ENCODE assay signal across 9 cellular contexts in genomic region chr9:3848445-3849114, GRCh38.
A peak's percentile ranks its signal among the peaks of the same experiment; 100 is the strongest.
DNase-seq lines count a peak whose midpoint lies in the region; ATAC-seq and TF ChIP-seq lines count a peak whose summit lies in the region.
"Had no signal": no experiment of that assay in that cellular context is flagged by ENCODE, and none has a peak within 500 bp of the region (broad histone marks: within the 10 kb centered on the region; RNA-seq: fewer than 3 reads in every experiment).

No MANE protein-coding gene starts in this region.

- H3K4me3 ChIP-seq in hepatocyte = no peak overlapping the region

- H3K4me2 ChIP-seq in hepatocyte = no peak overlapping the region

- WGBS in hepatocyte (ENCODE audit: low lambda C conversion rate, missing lambda C conversion rate) = 78% methylated on average over 9 of the region's 9 CpGs

- CTCF ChIA-PET in WTC11 (lab: Charles Lee) = interaction anchor here (0.5 to 2.4 kb wide), 25 partner anchors 8 to 449 kb away, joined by 3 to 36 read pairs (median 3); no protein-coding TSS in a partner anchor
- CTCF ChIA-PET in activated naive CD4-positive, alpha-beta T cell treated with anti-CD3 and anti-CD28 coated beads, Interleukin-2, amount 10 ng/mL, durations not matched to agents 7 days and 5 days (lab: Charles Lee) = no interaction called here

- POLR2A ChIA-PET in WTC11 (lab: Charles Lee) = no interaction called here

- no peaks in the 10 kb centered on the region for H4K20me1 ChIP-seq in hepatocyte (ENCODE audit: insufficient read depth, poor library complexity, severe bottlenecking)

- H3K4me3 Mint-ChIP-seq in WTC11 = no peak overlapping the region
- no peak overlapping the region for H3K4me3 Mint-ChIP-seq in T-helper 17 cell
- H3K4me3 Mint-ChIP-seq in activated naive CD4-positive, alpha-beta T cell treated with anti-CD3 and anti-CD28 coated beads, Interleukin-2, amount 10 ng/mL, durations not matched to agents 7 days and 5 days = no peak overlapping the region

- H2AFZ ChIP-seq in hepatocyte = no peak overlapping the region

- DNase-seq in A172 (ENCODE audit: low spot score) (peak; percentile 60), HCEC 1CT (peak; percentile 29), WTC11 (ENCODE audit: low spot score) (peak; percentile 68), hepatocyte (ENCODE audit: low spot score) (peak; percentile 17), T-helper 17 cell (no peak), NCI-H1694 (lab: John Stamatoyannopoulos, UW) (no peak)
- DNase-seq in activated naive CD4-positive, alpha-beta T cell treated with anti-CD3 and anti-CD28 coated beads, Interleukin-2, amount 10 ng/mL, durations not matched to agents 7 days and 5 days = no peak
- DNase-seq: activated CD4-positive, alpha-beta T cell treated with anti-CD3 and anti-CD28 coated beads, Interleukin-2, amount 50 U/mL, for 48 hours had no signal

- no peaks in the 10 kb centered on the region for H3K79me2 ChIP-seq in hepatocyte

- H3K9me3 ChIP-seq in hepatocyte (ENCODE audit: low read depth) = no peaks in the 10 kb centered on the region
- no peaks in the 10 kb centered on the region for H3K9me3 ChIP-seq in T-helper 17 cell (ENCODE audit: control insufficient read depth, low read length, poor library complexity, severe bottlenecking)

- ATAC-seq in WTC11 (peak; percentile 99), T-helper 17 cell (no peak), HG02870 (IDR thresholded peaks at IDR 0.05; ENCODE audit: unreplicated experiment) (no peak)

- H3K27ac Mint-ChIP-seq in WTC11 (0 out of 2 replicates have a peak overlapping the region, but pooled peaks have one; percentile 66), T-helper 17 cell (no peak overlapping the region)
- H3K27ac Mint-ChIP-seq in activated naive CD4-positive, alpha-beta T cell treated with anti-CD3 and anti-CD28 coated beads, Interleukin-2, amount 10 ng/mL, durations not matched to agents 7 days and 5 days = no peak overlapping the region

- H3K36me3 Mint-ChIP-seq in WTC11 (no peaks in the 10 kb centered on the region), T-helper 17 cell (ENCODE audit: low read depth) (no peaks in the 10 kb centered on the region)
- no peaks in the 10 kb centered on the region for H3K36me3 Mint-ChIP-seq in activated naive CD4-positive, alpha-beta T cell treated with anti-CD3 and anti-CD28 coated beads, Interleukin-2, amount 10 ng/mL, durations not matched to agents 7 days and 5 days

- H3K27me3 ChIP-seq in hepatocyte = no peaks in the 10 kb centered on the region

- H3K9me3 Mint-ChIP-seq in WTC11 = no peaks in the 10 kb centered on the region
- no peaks in the 10 kb centered on the region for H3K9me3 Mint-ChIP-seq in activated naive CD4-positive, alpha-beta T cell treated with anti-CD3 and anti-CD28 coated beads, Interleukin-2, amount 10 ng/mL, durations not matched to agents 7 days and 5 days

- no peaks in the 10 kb centered on the region for H3K4me1 ChIP-seq in hepatocyte (ENCODE audit: insufficient read depth)

- no peaks in the 10 kb centered on the region for H3K36me3 ChIP-seq in hepatocyte (replicated peaks; ENCODE audit: insufficient read depth, low read depth)

- H3K9me2 ChIP-seq in hepatocyte (replicated peaks; ENCODE audit: insufficient read depth) = no peaks in the 10 kb centered on the region

- peaks cover 11% of the 10 kb centered on the region for H3K4me1 Mint-ChIP-seq in WTC11
- H3K4me1 Mint-ChIP-seq in T-helper 17 cell = no peaks in the 10 kb centered on the region
- no peaks in the 10 kb centered on the region for H3K4me1 Mint-ChIP-seq in activated naive CD4-positive, alpha-beta T cell treated with anti-CD3 and anti-CD28 coated beads, Interleukin-2, amount 10 ng/mL, durations not matched to agents 7 days and 5 days

- H3K27me3 Mint-ChIP-seq in WTC11 (ENCODE audit: low read depth) (no peaks in the 10 kb centered on the region), T-helper 17 cell (peaks cover 15% of the 10 kb centered on the region)
- no peaks in the 10 kb centered on the region for H3K27me3 Mint-ChIP-seq in activated naive CD4-positive, alpha-beta T cell treated with anti-CD3 and anti-CD28 coated beads, Interleukin-2, amount 10 ng/mL, durations not matched to agents 7 days and 5 days

- H3K27ac ChIP-seq in hepatocyte = no peak overlapping the region

- no peak for TF ChIP-seq CTCF in WTC11 (IDR thresholded peaks at IDR 0.05)
- TF ChIP-seq CTCF in hepatocyte (IDR thresholded peaks at IDR 0.05; ENCODE audit: poor library complexity) = peak; percentile 11

TF ChIP-seq in WTC11, 78 proteins besides CTCF, POLR2A, EP300 and RAD21:
- TF ChIP-seq ZNF121 (CRISPR knock-in tag; IDR thresholded peaks at IDR 0.05) = peak; percentile 72
- TF ChIP-seq E2F1 (CRISPR knock-in tag; IDR thresholded peaks at IDR 0.05) = no peak

Comparison
In these comparisons a context has a peak if more than half of its experiments do, and no peak if none do; other contexts are left out.
1. DNase-seq: peak in A172 (single experiment), HCEC 1CT (single experiment), WTC11 (single experiment) and hepatocyte (single experiment); none in T-helper 17 cell (0 of 3), activated naive CD4-positive, alpha-beta T cell treated with anti-CD3 and anti-CD28 coated beads, Interleukin-2, amount 10 ng/mL, durations not matched to agents 7 days and 5 days (single experiment) and NCI-H1694 (single experiment).